10 cellular contexts compared by ENCODE assay signal in the genomic region with DNA sequence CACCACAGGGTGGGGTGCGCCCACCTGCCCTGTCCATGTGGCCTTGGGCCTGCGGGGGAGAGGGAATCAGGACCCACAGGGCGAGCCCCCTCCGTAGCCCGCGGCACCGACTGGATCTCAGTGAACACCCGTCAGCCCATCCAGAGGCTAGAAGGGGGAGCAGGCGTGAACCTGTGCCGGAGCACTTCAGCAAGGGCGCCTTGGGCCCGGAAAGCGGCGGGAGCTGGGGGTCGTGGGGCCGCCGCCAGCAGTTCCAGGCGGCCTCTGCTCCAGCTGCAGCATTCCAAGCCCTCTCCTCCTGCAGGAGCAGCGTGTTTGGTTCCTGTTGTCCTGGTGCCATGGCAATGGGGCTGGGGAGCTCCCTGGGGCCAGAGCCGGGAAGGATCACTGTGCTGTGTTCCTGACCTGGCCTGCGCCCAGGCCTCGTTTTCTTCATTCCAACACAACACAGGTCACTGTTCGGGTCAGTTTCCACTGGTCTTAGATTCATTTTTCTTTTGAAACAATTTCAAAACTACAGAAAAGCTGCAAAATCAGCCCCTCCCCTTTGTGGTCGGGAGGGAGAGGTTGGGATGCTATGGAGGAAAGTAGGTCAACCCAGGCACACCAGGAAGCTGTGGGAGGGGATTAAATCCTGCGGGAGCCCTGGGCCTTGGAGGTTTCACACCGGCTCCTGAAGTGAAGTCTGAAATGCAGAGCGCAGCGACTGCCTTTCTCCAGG. TPM values are rescaled to one million over a fixed set of nuclear protein-coding genes. Genes with fewer than 3 reads are reported as not detected.
DNase-seq lines count a peak whose midpoint lies in the region; ATAC-seq, FAIRE-seq and TF ChIP-seq lines count a peak whose summit lies in the region.
"Had no signal": no experiment of that assay in that cellular context is flagged by ENCODE, and none has a peak within 500 bp of the region (broad histone marks: within the 10 kb centered on the region; RNA-seq: fewer than 3 reads in every experiment).

No MANE protein-coding gene starts in this region.

- H3K4me1 ChIP-seq in small intestine (ENCODE audit: control insufficient read depth in 2 of 2, insufficient read depth in 1 of 2, low read depth in 1 of 2, low read length in 1 of 2): no peaks in the 10 kb centered on the region

- DNase-seq in AG08395 (ENCODE audit: low spot score): peak; percentile 87
- peak; percentile 97 for DNase-seq in fibroblast of villous mesenchyme (ENCODE audit: low read depth)
- DNase-seq in non-pigmented ciliary epithelial cell (ENCODE audit: low read depth): peak; percentile 44
- no peak for DNase-seq in NOMO-1 treated with DMSO at 0.1 percent for 48 hours (lab: John Stamatoyannopoulos, UW; ENCODE audit: unreplicated experiment)
- DNase-seq in NCI-H1436 (lab: John Stamatoyannopoulos, UW): no peak
- no peak for DNase-seq in small intestine

- H3K4me3 ChIP-seq in fibroblast of villous mesenchyme (ENCODE audit: low read depth, low read length) (no peak overlapping the region), small intestine (ENCODE audit: low read depth in 1 of 2, low read length in 2 of 2) (no peak overlapping the region)

- peaks cover 0 to 4% of the 10 kb centered on the region in 2 donors for H3K36me3 ChIP-seq in small intestine (ENCODE audit: control insufficient read depth in 2 of 2, insufficient read depth in 2 of 2, low read length in 2 of 2)

- no peak for FAIRE-seq in small intestine (lab: Jason Lieb, UNC)

- no peak for ATAC-seq in GM21825 (IDR thresholded peaks at IDR 0.05; ENCODE audit: unreplicated experiment)
- ATAC-seq: activated T-helper 17 cell treated with anti-CD3 and anti-CD28 coated beads, Interleukin-2, amount 50 U/mL, for 72 hours had no signal

- no peak for TF ChIP-seq CTCF in VCaP (conservative IDR thresholded peaks at IDR 0.05)
- TF ChIP-seq CTCF in fibroblast of villous mesenchyme (IDR thresholded peaks at IDR 0.05; ENCODE audit: insufficient read depth, low read depth, low read length): no peak

- H3K27me3 ChIP-seq in small intestine (ENCODE audit: control insufficient read depth in 2 of 2, insufficient read depth in 2 of 2, low read length in 2 of 2): no peaks in the 10 kb centered on the region

- whole genome bisulfite sequencing in small intestine, 3 donors: 63 to 88% (median 79%) methylated on average over 24 to 28 of the region's 28 CpGs

- H3K27ac ChIP-seq in VCaP (peak overlapping the region; percentile 49), small intestine (ENCODE audit: low read depth in 1 of 2, low read length in 1 of 2) (peak overlapping the region in 1 of 2 donors; percentile 68)

- H3K9me3 ChIP-seq in small intestine (ENCODE audit: control insufficient read depth, low read depth): no peaks in the 10 kb centered on the region

RNA-seq across cellular contexts. Expression of a gene that starts 18.8 kb away (rescaled TPM):
- 12.1 and 16.4 TPM in 2 replicates for total RNA-seq in fibroblast of villous mesenchyme
- 10 to 100 TPM; 10.7 to 31.5 (median 30.0) TPM for polyA plus RNA-seq in small intestine

RNA-seq across cellular contexts. Expression of a gene that starts 37.9 kb away (rescaled TPM):
- under 0.01 and 0.43 TPM in 2 replicates for total RNA-seq in fibroblast of villous mesenchyme
- 10 to 100 TPM in 2 of 3 donors, 1 to 10 TPM in 1; 4.5 to 16.4 (median 15.4) TPM for polyA plus RNA-seq in small intestine
- polyA plus RNA-seq: BJ had no signal

Comparison
In these comparisons a context has a peak if more than half of its experiments do, and no peak if none do; other contexts are left out.
1. DNase-seq: peak in AG08395 (single experiment), fibroblast of villous mesenchyme (single experiment) and non-pigmented ciliary epithelial cell (single experiment); none in NOMO-1 treated with DMSO at 0.1 percent for 48 hours (single experiment), NCI-H1436 (single experiment) and small intestine (single experiment).